ENCODE assay signal across 17 cellular contexts in the genomic region with DNA sequence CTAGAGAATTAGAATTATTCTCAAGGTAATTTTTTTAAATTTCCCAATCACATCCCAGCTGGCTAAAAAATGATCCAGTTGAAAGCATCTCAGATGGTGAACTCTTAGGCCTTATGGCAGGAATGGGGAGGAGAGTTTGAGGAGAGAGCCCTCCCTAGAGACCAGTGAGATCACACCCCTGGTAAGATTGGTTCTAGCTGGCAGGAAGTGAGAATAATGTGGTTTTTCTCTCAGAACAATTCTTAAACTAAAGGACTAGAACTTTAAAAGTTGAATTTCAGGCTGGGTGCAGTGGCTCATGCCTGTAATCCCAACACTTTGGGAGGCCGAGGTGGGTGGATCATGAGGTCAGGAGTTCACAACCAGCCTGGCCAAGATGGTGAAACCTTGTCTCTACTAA.
A peak's percentile ranks its signal among the peaks of the same experiment; 100 is the strongest.
DNase-seq lines count a peak whose midpoint lies in the region; ATAC-seq and TF ChIP-seq lines count a peak whose summit lies in the region.
"Had no signal": no experiment of that assay in that cellular context is flagged by ENCODE, and none has a peak within 500 bp of the region (broad histone marks: within the 10 kb centered on the region; RNA-seq: fewer than 3 reads in every experiment).

No MANE protein-coding gene starts in this region.

- POLR2A ChIA-PET in A673 (lab: Charles Lee; ENCODE audit: low non-redundant PET): no interaction called here

- peaks cover 9% of the 10 kb centered on the region for H3K4me1 ChIP-seq in BLaER1
- H3K4me1 ChIP-seq in A673 (ENCODE audit: insufficient read depth, low read length, poor library complexity, severe bottlenecking): no peaks in the 10 kb centered on the region
- H3K4me1 ChIP-seq in spleen: no peaks in the 10 kb centered on the region
- H3K4me1 ChIP-seq: A549 had no signal

- CTCF ChIA-PET in A673 (lab: Charles Lee): no interaction called here

- no peaks in the 10 kb centered on the region for H4K20me1 ChIP-seq in BLaER1

- peak overlapping the region; percentile 46 for H3K4me2 ChIP-seq in BLaER1
- H3K4me2 ChIP-seq: A549 had no signal

- TF ChIP-seq POLR2A in spleen (IDR thresholded peaks at IDR 0.05): no peak

- H3K27ac ChIP-seq in BLaER1: no peak overlapping the region
- H3K27ac ChIP-seq in A673 (ENCODE audit: low read depth, low read length, poor library complexity, severe bottlenecking): no peak overlapping the region
- H3K27ac ChIP-seq in spleen: no peak overlapping the region
- H3K27ac ChIP-seq: A549, SK-N-MC, skin epidermis had no signal

- H3K4me1 Mint-ChIP-seq in stimulated activated effector memory CD8-positive, alpha-beta T cell treated with anti-CD3 and anti-CD28 coated beads, Interleukin-12 subunit alpha, Interleukin-12 subunit beta, amount 100 ng/mL, for 72 hours: no peaks in the 10 kb centered on the region

- intact Hi-C loops in A673 (cut with micrococcal nuclease; ENCODE audit: unreplicated experiment): no loop called here
- intact Hi-C loops in spleen (cut with DNase I; ENCODE audit: low total_unique reads): no loop called here

- no peak overlapping the region for H3K27ac Mint-ChIP-seq in stimulated activated effector memory CD8-positive, alpha-beta T cell treated with anti-CD3 and anti-CD28 coated beads, Interleukin-12 subunit alpha, Interleukin-12 subunit beta, amount 100 ng/mL, for 72 hours
- H3K27ac Mint-ChIP-seq: activated T-cell treated with anti-CD3 and anti-CD28 coated beads, Interleukin-2, amount 50 U/mL, for 24 hours; effector memory CD8-positive, alpha-beta T cell; type B pancreatic cell had no signal

- H3K9me3 ChIP-seq in BLaER1 (peaks cover 13% of the 10 kb centered on the region), A673 (ENCODE audit: low read depth, low read length, poor library complexity, severe bottlenecking) (no peaks in the 10 kb centered on the region), spleen (peaks cover 0 to 12% (median 0%) of the 10 kb centered on the region in 8 donors)

- H3K9ac ChIP-seq in BLaER1: no peak overlapping the region

- H3K9me3 Mint-ChIP-seq in stimulated activated effector memory CD8-positive, alpha-beta T cell treated with anti-CD3 and anti-CD28 coated beads, Interleukin-12 subunit alpha, Interleukin-12 subunit beta, amount 100 ng/mL, for 72 hours: peaks cover 5% of the 10 kb centered on the region
- H3K9me3 Mint-ChIP-seq: activated T-cell treated with anti-CD3 and anti-CD28 coated beads, Interleukin-2, amount 50 U/mL, for 24 hours; type B pancreatic cell had no signal

- no peak for DNase-seq in stimulated activated effector memory CD8-positive, alpha-beta T cell treated with anti-CD3 and anti-CD28 coated beads, Interleukin-12 subunit alpha, Interleukin-12 subunit beta, amount 100 ng/mL, for 72 hours (ENCODE audit: low spot score in 2 of 2)
- no peak for DNase-seq in A673 (ENCODE audit: low spot score)
- DNase-seq in spleen: no peak
- DNase-seq in DMS79 treated with DMSO at 0.1 percent for 48 hours (lab: John Stamatoyannopoulos, UW): no peak
- DNase-seq: activated CD4-positive, CD25-positive, alpha-beta regulatory T cell; activated T-cell treated with anti-CD3 and anti-CD28 coated beads, Interleukin-2, amount 50 U/mL, for 24 hours; effector memory CD8-positive, alpha-beta T cell; left ventricle myocardium superior; NCI-H1417 had no signal

- H3K27me3 ChIP-seq in BLaER1 (no peaks in the 10 kb centered on the region), A673 (replicated peaks; ENCODE audit: insufficient read depth, low read depth, low read length, poor library complexity) (peaks cover 15% of the 10 kb centered on the region), spleen (replicated peaks in 1 of 7) (no peaks in the 10 kb centered on the region)

- TF ChIP-seq CTCF in A673 (conservative IDR thresholded peaks at IDR 0.05; ENCODE audit: low read depth, low read length) (no peak), spleen (IDR thresholded peaks at IDR 0.05 in 8 of 11, conservative IDR thresholded peaks at IDR 0.05 in 3 of 11) (no peak)

- H3K36me3 Mint-ChIP-seq in stimulated activated effector memory CD8-positive, alpha-beta T cell treated with anti-CD3 and anti-CD28 coated beads, Interleukin-12 subunit alpha, Interleukin-12 subunit beta, amount 100 ng/mL, for 72 hours: no peaks in the 10 kb centered on the region
- H3K36me3 Mint-ChIP-seq: type B pancreatic cell had no signal

- H3K36me3 ChIP-seq in BLaER1 (no peaks in the 10 kb centered on the region), A673 (ENCODE audit: insufficient read depth, low read length, poor library complexity, severe bottlenecking) (no peaks in the 10 kb centered on the region), spleen (no peaks in the 10 kb centered on the region)

- BruUV-seq in A673 (replicated peaks; lab: Mats Ljungman, UMichigan): no TSS peak

- H3K4me3 ChIP-seq in BLaER1 (no peak overlapping the region), A673 (ENCODE audit: low read depth, low read length, poor library complexity, severe bottlenecking) (no peak overlapping the region), spleen (no peak overlapping the region)
- H3K4me3 ChIP-seq: A549, SK-N-MC, skin epidermis had no signal

- WGBS in spleen, 5 donors: 76 to 88% (median 83%) methylated on average over 1 of the region's 1 CpG

- H3K4me3 Mint-ChIP-seq in stimulated activated effector memory CD8-positive, alpha-beta T cell treated with anti-CD3 and anti-CD28 coated beads, Interleukin-12 subunit alpha, Interleukin-12 subunit beta, amount 100 ng/mL, for 72 hours: no peak overlapping the region
- H3K4me3 Mint-ChIP-seq: activated T-cell treated with anti-CD3 and anti-CD28 coated beads, Interleukin-2, amount 50 U/mL, for 24 hours; effector memory CD8-positive, alpha-beta T cell; type B pancreatic cell had no signal

- ATAC-seq in GM19035 (IDR thresholded peaks at IDR 0.05; ENCODE audit: unreplicated experiment): peak; percentile 59
- ATAC-seq in HG02610 (IDR thresholded peaks at IDR 0.05; ENCODE audit: unreplicated experiment): peak; percentile 77
- peak; percentile 53 for ATAC-seq in HG03439 (IDR thresholded peaks at IDR 0.05; ENCODE audit: unreplicated experiment)
- no peak for ATAC-seq in stimulated activated effector memory CD8-positive, alpha-beta T cell treated with anti-CD3 and anti-CD28 coated beads, Interleukin-12 subunit alpha, Interleukin-12 subunit beta, amount 100 ng/mL, for 72 hours
- ATAC-seq: A549; effector memory CD8-positive, alpha-beta T cell; left ventricle myocardium superior had no signal
